In genomic region chr2:196526981-196527725, GRCh38 we compare ENCODE assay signal across 8 cellular contexts.
DNase-seq lines count a peak whose midpoint lies in the region; ATAC-seq and TF ChIP-seq lines count a peak whose summit lies in the region.
"Not testable (repeated sequence)": the region's sequence is repeated elsewhere in the genome, so short reads cannot be mapped to it uniquely, and the experiment has no call there.

No MANE protein-coding gene starts in this region.

- H3K9ac ChIP-seq in HUES6 (ENCODE audit: low read length) = peak overlapping the region; percentile 58
- not testable (repeated sequence) for H3K9ac ChIP-seq in iPS-15b (ENCODE audit: low read depth, low read length)

- not testable (repeated sequence) for H3K9me3 ChIP-seq in Caco-2; HUES6 (ENCODE audit: control insufficient read depth, insufficient read depth, low read depth, low read length); iPS-15b (ENCODE audit: control insufficient read depth, insufficient read depth, low read length)

- DNase-seq in Caco-2 = peak; percentile 48 to 49
- not testable (repeated sequence) for DNase-seq in GM23338 (ENCODE audit: low spot score); dorsolateral prefrontal cortex; osteocyte (ENCODE audit: extremely low spot score, unreplicated experiment)
- peak; percentile 40 for DNase-seq in NCI-H460 (ENCODE audit: extremely low read depth, low read depth)
- peak; percentile 21 for DNase-seq in SK-MEL-5 (ENCODE audit: low read depth, low spot score)

- H3K9me3 Mint-ChIP-seq in Caco-2 (ENCODE audit: unreplicated experiment); GM23338; osteocyte (ENCODE audit: unreplicated experiment): not testable (repeated sequence)

- H3K4me2 ChIP-seq in GM23338 = 0 out of 2 replicates have a peak overlapping the region, but pooled peaks have one; percentile 36

- not testable (repeated sequence) for H3F3A ChIP-seq in GM23338 (replicated peaks; ENCODE audit: low read depth)

- H3K36me3 ChIP-seq in Caco-2 (ENCODE audit: control insufficient read depth, insufficient read depth, low read length); GM23338 (ENCODE audit: insufficient read depth); HUES6 (ENCODE audit: control insufficient read depth, insufficient read depth, low read length); iPS-15b (ENCODE audit: control insufficient read depth, insufficient read depth, low read length): not testable (repeated sequence)

- H2AFZ ChIP-seq in GM23338 = peak overlapping the region; percentile 61

- H3K4me3 ChIP-seq in Caco-2 (ENCODE audit: low read depth, low read length) (peak overlapping the region; percentile 39), GM23338 (peak overlapping the region; percentile 38), HUES6 (ENCODE audit: low read depth, low read length) (peak overlapping the region; percentile 35; the same call in 1 of the 2 replicates), iPS-15b (ENCODE audit: low read depth, low read length) (peak overlapping the region; percentile 32)
- not testable (repeated sequence) for H3K4me3 ChIP-seq in dorsolateral prefrontal cortex

- H3K27ac ChIP-seq in GM23338 (ENCODE audit: low read depth) (peak overlapping the region; percentile 85; the same call in 1 of the 2 replicates), dorsolateral prefrontal cortex (peak overlapping the region in 34 of 59 donors; percentile 32 to 95 (median 87))
- not testable (repeated sequence) for H3K27ac ChIP-seq in HUES6 (ENCODE audit: low read depth, low read length)

- peak overlapping the region; percentile 78 for H3K4me3 Mint-ChIP-seq in Caco-2 (ENCODE audit: unreplicated experiment)
- peak overlapping the region; percentile 26; the same call in 1 of the 3 replicates for H3K4me3 Mint-ChIP-seq in GM23338
- H3K4me3 Mint-ChIP-seq in osteocyte (ENCODE audit: unreplicated experiment) = not testable (repeated sequence)

- in situ Hi-C loops in SK-MEL-5 (cut with HindIII; ENCODE audit: low pct_unique_long_range_greater_than_20kb, low sequenced_read_pairs) = not testable (repeated sequence)

- not testable (repeated sequence) for H3K4me1 Mint-ChIP-seq in Caco-2 (ENCODE audit: low read depth, unreplicated experiment); GM23338; osteocyte (ENCODE audit: unreplicated experiment)

- not testable (repeated sequence) for H3K27me3 Mint-ChIP-seq in Caco-2 (ENCODE audit: insufficient read depth, unreplicated experiment); GM23338 (ENCODE audit: insufficient read depth, low read depth, poor library complexity); osteocyte (ENCODE audit: unreplicated experiment)

- H3K9me2 ChIP-seq in GM23338 (ENCODE audit: insufficient read depth) = not testable (repeated sequence)

- TSS peak; percentile 73 for BruUV-seq in Caco-2 (replicated peaks; lab: Mats Ljungman, UMichigan)

- H3K4me1 ChIP-seq in Caco-2; GM23338 (ENCODE audit: insufficient read depth); HUES6 (ENCODE audit: control insufficient read depth, insufficient read depth, low read length); iPS-15b (ENCODE audit: control insufficient read depth, insufficient read depth, low read length): not testable (repeated sequence)

- POLR2A ChIA-PET in Caco-2 (lab: Charles Lee) = not testable (repeated sequence)

- H3K79me2 ChIP-seq in GM23338 (replicated peaks; ENCODE audit: insufficient read depth) = not testable (repeated sequence)

- H3K27me3 ChIP-seq in Caco-2 (replicated peaks; ENCODE audit: control insufficient read depth, insufficient read depth, low read length); GM23338 (ENCODE audit: insufficient read depth); HUES6 (ENCODE audit: control insufficient read depth, insufficient read depth, low read length); dorsolateral prefrontal cortex; iPS-15b (ENCODE audit: control insufficient read depth, insufficient read depth, low read length): not testable (repeated sequence)

- intact Hi-C loops in Caco-2 (cut with micrococcal nuclease; ENCODE audit: unreplicated experiment) = loop anchor here (2.0 kb wide), 1 partner anchor 112 kb away; the partner anchor contains the start of gene CCDC150
- intact Hi-C loops in dorsolateral prefrontal cortex (cut with DNase I) = not testable (repeated sequence)

- CTCF ChIA-PET in Caco-2 (lab: Charles Lee) = not testable (repeated sequence)

- not testable (repeated sequence) for H4K20me1 ChIP-seq in GM23338 (replicated peaks; ENCODE audit: insufficient read depth)

- not testable (repeated sequence) for ATAC-seq in GM23338

- not testable (repeated sequence) for H3K36me3 Mint-ChIP-seq in Caco-2 (ENCODE audit: insufficient read depth, unreplicated experiment); GM23338 (ENCODE audit: low read depth); osteocyte (ENCODE audit: unreplicated experiment)

- peak overlapping the region; percentile 92 for H3K27ac Mint-ChIP-seq in Caco-2 (ENCODE audit: unreplicated experiment)
- H3K27ac Mint-ChIP-seq in GM23338 = peak overlapping the region; percentile 83
- H3K27ac Mint-ChIP-seq in osteocyte (ENCODE audit: unreplicated experiment) = peak overlapping the region; percentile 6

- not testable (repeated sequence) for TF ChIP-seq CTCF in Caco-2 (IDR thresholded peaks at IDR 0.05; ENCODE audit: insufficient read depth in 1 of 2, low read depth in 1 of 2, low read length in 1 of 2, severe bottlenecking in 1 of 2, unreplicated experiment in 1 of 2); GM23338 (conservative IDR thresholded peaks at IDR 0.05; ENCODE audit: low read depth in 2 of 2); dorsolateral prefrontal cortex (IDR thresholded peaks at IDR 0.05 in 54 of 56, conservative IDR thresholded peaks at IDR 0.05 in 2 of 56; ENCODE audit: low read depth in 1 of 56, partially characterized antibody in 56 of 56); osteocyte (IDR thresholded peaks at IDR 0.05)

Comparison
In these comparisons a context has a peak if more than half of its experiments do, and no peak if none do; other contexts are left out.
1. H3K27ac Mint-ChIP-seq: peak in every context shown above with its lines; median percentile 92 in Caco-2; 83 in GM23338; 6 in osteocyte.